19 cellular contexts compared by ENCODE assay signal in genomic region chr12:127025545-127025944, GRCh38.
A peak's percentile ranks its signal among the peaks of the same experiment; 100 is the strongest.
DNase-seq lines count a peak whose midpoint lies in the region; ATAC-seq and TF ChIP-seq lines count a peak whose summit lies in the region.
"Had no signal": no experiment of that assay in that cellular context is flagged by ENCODE, and none has a peak within 500 bp of the region (broad histone marks: within the 10 kb centered on the region; RNA-seq: fewer than 3 reads in every experiment).

No MANE protein-coding gene starts in this region.

- H3K27me3 ChIP-seq in right cardiac atrium (ENCODE audit: control insufficient read depth, insufficient read depth): no peaks in the 10 kb centered on the region
- no peaks in the 10 kb centered on the region for H3K27me3 ChIP-seq in spleen (replicated peaks in 1 of 7)
- H3K27me3 ChIP-seq in left ventricle myocardium inferior (ENCODE audit: low read depth): peaks cover 44% of the 10 kb centered on the region
- H3K27me3 ChIP-seq: BLaER1 treated with 17β-estradiol and CSF1 and Interleukin-3, amounts not matched to agents 10 nM and 100 nM had no signal

- H3K4me1 ChIP-seq in right cardiac atrium (ENCODE audit: control insufficient read depth, insufficient read depth, low read length) (no peaks in the 10 kb centered on the region), spleen (no peaks in the 10 kb centered on the region), left ventricle myocardium inferior (no peaks in the 10 kb centered on the region)
- H3K4me1 ChIP-seq: pancreas had no signal

- DNase-seq in AG09319 (ENCODE audit: extremely low read depth, low read depth): no peak
- peak; percentile 21 for DNase-seq in OCI-M1 (lab: John Stamatoyannopoulos, UW)
- peak; percentile 1 for DNase-seq in fibroblast of mammary gland (ENCODE audit: low read depth)
- DNase-seq in right cardiac atrium: no peak
- DNase-seq in spleen: no peak
- DNase-seq in left ventricle myocardium inferior: no peak
- DNase-seq: activated CD4-positive, CD25-positive, alpha-beta regulatory T cell; activated CD8-positive, alpha-beta memory T cell treated with anti-CD3 and anti-CD28 coated beads, Interleukin-2, amount 10 ng/mL, durations not matched to agents 7 days and 5 days; activated gamma-delta T cell treated with Interleukin-2 at 50 U/mL for 16 hours; DMS79 treated with DMSO at 0.1 percent for 48 hours; NCI-H146; NCI-H446; pancreas; T-cell had no signal

- H3K4me3 ChIP-seq in fibroblast of mammary gland (ENCODE audit: control insufficient read depth, low read depth, low read length) (no peak overlapping the region), right cardiac atrium (ENCODE audit: low read length) (no peak overlapping the region), spleen (no peak overlapping the region), left ventricle myocardium inferior (no peak overlapping the region)
- H3K4me3 ChIP-seq: BLaER1 treated with 17β-estradiol and CSF1 and Interleukin-3, amounts not matched to agents 10 nM and 100 nM; cardiac muscle cell; pancreas had no signal

- H3K27ac ChIP-seq in right cardiac atrium (ENCODE audit: low read length) (no peak overlapping the region), spleen (no peak overlapping the region), left ventricle myocardium inferior (replicated peaks) (no peak overlapping the region)
- H3K27ac ChIP-seq: BLaER1 treated with 17β-estradiol and CSF1 and Interleukin-3, amounts not matched to agents 10 nM and 100 nM; cardiac muscle cell; pancreas had no signal

- ATAC-seq in GM18868 (IDR thresholded peaks at IDR 0.05; ENCODE audit: unreplicated experiment) (peak; percentile 61), HG02981 (IDR thresholded peaks at IDR 0.05; ENCODE audit: unreplicated experiment) (no peak), right cardiac atrium (no peak)
- ATAC-seq: activated CD8-positive, alpha-beta memory T cell treated with anti-CD3 and anti-CD28 coated beads, Interleukin-2, amount 10 ng/mL, durations not matched to agents 7 days and 5 days; Panc1; pancreas; T-cell had no signal

- H3K9me3 ChIP-seq in right cardiac atrium (ENCODE audit: control insufficient read depth, low read length) (no peaks in the 10 kb centered on the region), spleen (no peaks in the 10 kb centered on the region), left ventricle myocardium inferior (replicated peaks) (no peaks in the 10 kb centered on the region)
- H3K9me3 ChIP-seq: pancreas had no signal

- TF ChIP-seq CTCF in AG09319 (IDR thresholded peaks at IDR 0.05; ENCODE audit: low read depth, low read length) (peak; percentile 9), fibroblast of mammary gland (conservative IDR thresholded peaks at IDR 0.05; ENCODE audit: control insufficient read depth, insufficient read depth, low read depth, low read length) (peak; percentile 19), spleen (IDR thresholded peaks at IDR 0.05 in 8 of 11, conservative IDR thresholded peaks at IDR 0.05 in 3 of 11) (no peak), left ventricle myocardium inferior (IDR thresholded peaks at IDR 0.05; ENCODE audit: borderline replicate concordance) (no peak)

- intact Hi-C loops in right cardiac atrium (cut with DNase I) (no loop called here), spleen (cut with DNase I; ENCODE audit: low total_unique reads) (no loop called here), left ventricle myocardium inferior (cut with micrococcal nuclease) (no loop called here)

- no peaks in the 10 kb centered on the region for H3K36me3 ChIP-seq in spleen
- no peaks in the 10 kb centered on the region for H3K36me3 ChIP-seq in left ventricle myocardium inferior
- H3K36me3 ChIP-seq: BLaER1 treated with 17β-estradiol and CSF1 and Interleukin-3, amounts not matched to agents 10 nM and 100 nM; cardiac muscle cell; pancreas had no signal

- WGBS in right cardiac atrium: 59% methylated on average over 1 of the region's 1 CpG
- WGBS in spleen, 5 donors: 47 to 76% (median 58%) methylated on average over 1 of the region's 1 CpG

- TF ChIP-seq POLR2A in spleen (IDR thresholded peaks at IDR 0.05): no peak

Comparison
In these comparisons a context has a peak if more than half of its experiments do, and no peak if none do; other contexts are left out.
1. DNase-seq: peak in OCI-M1 (single experiment) and fibroblast of mammary gland (single experiment); none in AG09319 (single experiment), right cardiac atrium (0 of 3), spleen (single experiment) and left ventricle myocardium inferior (single experiment).
2. CTCF ChIP-seq: peak in AG09319 (single experiment) and fibroblast of mammary gland (single experiment); none in spleen (0 of 11) and left ventricle myocardium inferior (single experiment).